In genomic region chr6:157428418-157429202, GRCh38 we compare ENCODE assay signal across 9 cellular contexts. TPM values are rescaled to one million over a fixed set of nuclear protein-coding genes. Genes with fewer than 3 reads are reported as not detected.
DNase-seq lines count a peak whose midpoint lies in the region; TF ChIP-seq lines count a peak whose summit lies in the region.
"Had no signal": no experiment of that assay in that cellular context is flagged by ENCODE, and none has a peak within 500 bp of the region (broad histone marks: within the 10 kb centered on the region; RNA-seq: fewer than 3 reads in every experiment).

No MANE protein-coding gene starts in this region.

- no peak for TF ChIP-seq CTCF in right atrium auricular region (IDR thresholded peaks at IDR 0.05)

- H3K27me3 ChIP-seq in HUES48 (ENCODE audit: control insufficient read depth, insufficient read depth, low read length) (no peaks in the 10 kb centered on the region), right atrium auricular region (no peaks in the 10 kb centered on the region), HAP-1 (ENCODE audit: low read depth) (no peaks in the 10 kb centered on the region)

- H3K36me3 ChIP-seq in HUES48 (ENCODE audit: control insufficient read depth, insufficient read depth, low read length), result no peaks in the 10 kb centered on the region
- H3K36me3 ChIP-seq in right atrium auricular region, result no peaks in the 10 kb centered on the region
- H3K36me3 ChIP-seq in HAP-1 (replicated peaks), result no peaks in the 10 kb centered on the region

- H3K4me3 ChIP-seq in HUES48 (ENCODE audit: low read depth, low read length) (no peak overlapping the region), right atrium auricular region (peak overlapping the region in 1 of 2 donors; percentile 10), HAP-1 (no peak overlapping the region)

- H3K27ac ChIP-seq in HUES48 (ENCODE audit: low read depth, low read length) (peak overlapping the region; percentile 45), right atrium auricular region (peak overlapping the region; percentile 73 to 80)

- in situ Hi-C loops in HAP-1 (cut with MboI; ENCODE audit: low sequenced_read_pairs), result no loop called here

- no peaks in the 10 kb centered on the region for H3K9me3 ChIP-seq in HUES48 (ENCODE audit: control insufficient read depth, insufficient read depth, low read length)
- H3K9me3 ChIP-seq in right atrium auricular region, result no peaks in the 10 kb centered on the region
- no peaks in the 10 kb centered on the region for H3K9me3 ChIP-seq in HAP-1

- H3K4me1 ChIP-seq in HUES48 (ENCODE audit: control insufficient read depth, insufficient read depth, low read length) (peaks cover 27% of the 10 kb centered on the region), right atrium auricular region (peaks cover 0 to 69% of the 10 kb centered on the region in 2 donors), HAP-1 (peaks cover 12% of the 10 kb centered on the region)

- DNase-seq in activated CD8-positive, alpha-beta memory T cell treated with anti-CD3 and anti-CD28 coated beads, Interleukin-2, amount 50 U/mL, for 4 hours, result peak; percentile 32
- no peak for DNase-seq in right atrium auricular region (ENCODE audit: low spot score)
- DNase-seq in stimulated activated CD4-positive, alpha-beta T cell treated with anti-CD3 and anti-CD28 coated beads, Interleukin-4, amount 100 ng/mL, for 24 hours, result peak; percentile 79
- no peak for DNase-seq in NCI-H446 (lab: John Stamatoyannopoulos, UW)
- DNase-seq in NCI-H748 treated with DMSO at 0.1 percent for 48 hours (lab: John Stamatoyannopoulos, UW), result no peak
- no peak for DNase-seq in HAP-1 (ENCODE audit: low spot score in 2 of 2)
- no peak for DNase-seq in GM03348 (ENCODE audit: low spot score)
- DNase-seq: foreskin fibroblast had no signal

- no peak overlapping the region for H3K9ac ChIP-seq in HUES48 (ENCODE audit: low read depth, low read length)

RNA-seq across cellular contexts. Expression of gene ZDHHC14, which starts 47.6 kb away (rescaled TPM):
- total RNA-seq in right atrium auricular region, result 10 to 100 TPM; 13.0 to 19.1 TPM

Comparison
In these comparisons a context has a peak if more than half of its experiments do, and no peak if none do; other contexts are left out.
1. DNase-seq: peak in activated CD8-positive, alpha-beta memory T cell treated with anti-CD3 and anti-CD28 coated beads, Interleukin-2, amount 50 U/mL, for 4 hours (single experiment) and stimulated activated CD4-positive, alpha-beta T cell treated with anti-CD3 and anti-CD28 coated beads, Interleukin-4, amount 100 ng/mL, for 24 hours (single experiment); none in right atrium auricular region (single experiment), NCI-H446 (0 of 2), NCI-H748 treated with DMSO at 0.1 percent for 48 hours (single experiment), HAP-1 (0 of 2) and GM03348 (single experiment).